1 cellular context compared by ENCODE assay signal in genomic region chrX:15204130-15204751, GRCh38.
TF ChIP-seq lines count a peak whose summit lies in the region.

No MANE protein-coding gene starts in this region.

TF ChIP-seq in GM12878, 131 proteins besides CTCF, POLR2A, EP300 and RAD21 (continued from another document and continues in another):
- TF ChIP-seq CBX5 (IDR thresholded peaks at IDR 0.05; ENCODE audit: low read depth) (no peak), NRF1 (conservative IDR thresholded peaks at IDR 0.05; ENCODE audit: low read depth, low read length) (no peak), BMI1 (IDR thresholded peaks at IDR 0.05; ENCODE audit: borderline replicate concordance) (no peak), SUPT20H (IDR thresholded peaks at IDR 0.05; ENCODE audit: borderline replicate concordance, control insufficient read depth, low read depth, low read length) (no peak), RUNX3 (IDR thresholded peaks at IDR 0.05; ENCODE audit: low read length) (peak; percentile 70; the same call in 1 of the 2 replicates), HCFC1 (IDR thresholded peaks at IDR 0.05; ENCODE audit: low read length) (no peak), EZH2 (IDR thresholded peaks at IDR 0.05; ENCODE audit: borderline replicate concordance, control insufficient read depth, low read depth, low read length) (no peak), ATF2 (IDR thresholded peaks at IDR 0.05; ENCODE audit: low read length) (peak; percentile 92), ZNF207 (IDR thresholded peaks at IDR 0.05; ENCODE audit: borderline replicate concordance) (no peak), ZNF274 (IDR thresholded peaks at IDR 0.05; ENCODE audit: insufficient read depth, insufficient read length) (no peak), EGR1 (IDR thresholded peaks at IDR 0.05; ENCODE audit: borderline replicate concordance in 1 of 2, low read depth in 2 of 2, low read length in 2 of 2) (no peak), NFYA (IDR thresholded peaks at IDR 0.05; ENCODE audit: borderline replicate concordance, low read depth, low read length) (no peak), EED (IDR thresholded peaks at IDR 0.05; ENCODE audit: low read depth) (no peak), BRCA1 (IDR thresholded peaks at IDR 0.05; ENCODE audit: low read depth, low read length) (no peak), SMAD5 (IDR thresholded peaks at IDR 0.05; ENCODE audit: low read depth) (no peak), MYC (IDR thresholded peaks at IDR 0.05; ENCODE audit: insufficient read depth, insufficient read length, insufficient replicate concordance, low read length, severe bottlenecking) (no peak), ZBTB4 (CRISPR knock-in tag; IDR thresholded peaks at IDR 0.05) (no peak), CEBPZ (IDR thresholded peaks at IDR 0.05; ENCODE audit: low read depth, low read length) (no peak), MEF2B (IDR thresholded peaks at IDR 0.05; ENCODE audit: partially characterized antibody, poor library complexity, severe bottlenecking) (peak; percentile 17), SMAD1 (IDR thresholded peaks at IDR 0.05; ENCODE audit: low read depth, partially characterized antibody) (no peak), ELK1 (IDR thresholded peaks at IDR 0.05; ENCODE audit: low read depth, low read length) (no peak), IRF4 (IDR thresholded peaks at IDR 0.05; ENCODE audit: low read depth, low read length) (0 out of 2 replicates have a peak, but pooled peaks have one; percentile 11), SIX5 (IDR thresholded peaks at IDR 0.05; ENCODE audit: low read depth, low read length, severe bottlenecking) (no peak), YBX1 (IDR thresholded peaks at IDR 0.05) (no peak), ESRRA (IDR thresholded peaks at IDR 0.05; ENCODE audit: low read length) (no peak), TCF3 (IDR thresholded peaks at IDR 0.05; ENCODE audit: borderline replicate concordance, insufficient read depth, low read depth, low read length) (no peak), GATAD2B (conservative IDR thresholded peaks at IDR 0.05; ENCODE audit: low read depth) (no peak), RELA (IDR thresholded peaks at IDR 0.05; ENCODE audit: borderline replicate concordance, partially characterized antibody) (no peak), CREB1 (IDR thresholded peaks at IDR 0.05; ENCODE audit: low read depth) (peak; percentile 73), YY1 (IDR thresholded peaks at IDR 0.05; ENCODE audit: low read depth, low read length) (0 out of 2 replicates have a peak, but pooled peaks have one; percentile 31), MTA2 (IDR thresholded peaks at IDR 0.05; ENCODE audit: low read depth) (peak; percentile 61; the same call in 1 of the 2 replicates), E4F1 (IDR thresholded peaks at IDR 0.05; ENCODE audit: borderline replicate concordance, partially characterized antibody) (no peak), RAD51 (IDR thresholded peaks at IDR 0.05) (no peak; the same call in 1 of the 2 replicates)
- TF ChIP-seq, protein P1, sequence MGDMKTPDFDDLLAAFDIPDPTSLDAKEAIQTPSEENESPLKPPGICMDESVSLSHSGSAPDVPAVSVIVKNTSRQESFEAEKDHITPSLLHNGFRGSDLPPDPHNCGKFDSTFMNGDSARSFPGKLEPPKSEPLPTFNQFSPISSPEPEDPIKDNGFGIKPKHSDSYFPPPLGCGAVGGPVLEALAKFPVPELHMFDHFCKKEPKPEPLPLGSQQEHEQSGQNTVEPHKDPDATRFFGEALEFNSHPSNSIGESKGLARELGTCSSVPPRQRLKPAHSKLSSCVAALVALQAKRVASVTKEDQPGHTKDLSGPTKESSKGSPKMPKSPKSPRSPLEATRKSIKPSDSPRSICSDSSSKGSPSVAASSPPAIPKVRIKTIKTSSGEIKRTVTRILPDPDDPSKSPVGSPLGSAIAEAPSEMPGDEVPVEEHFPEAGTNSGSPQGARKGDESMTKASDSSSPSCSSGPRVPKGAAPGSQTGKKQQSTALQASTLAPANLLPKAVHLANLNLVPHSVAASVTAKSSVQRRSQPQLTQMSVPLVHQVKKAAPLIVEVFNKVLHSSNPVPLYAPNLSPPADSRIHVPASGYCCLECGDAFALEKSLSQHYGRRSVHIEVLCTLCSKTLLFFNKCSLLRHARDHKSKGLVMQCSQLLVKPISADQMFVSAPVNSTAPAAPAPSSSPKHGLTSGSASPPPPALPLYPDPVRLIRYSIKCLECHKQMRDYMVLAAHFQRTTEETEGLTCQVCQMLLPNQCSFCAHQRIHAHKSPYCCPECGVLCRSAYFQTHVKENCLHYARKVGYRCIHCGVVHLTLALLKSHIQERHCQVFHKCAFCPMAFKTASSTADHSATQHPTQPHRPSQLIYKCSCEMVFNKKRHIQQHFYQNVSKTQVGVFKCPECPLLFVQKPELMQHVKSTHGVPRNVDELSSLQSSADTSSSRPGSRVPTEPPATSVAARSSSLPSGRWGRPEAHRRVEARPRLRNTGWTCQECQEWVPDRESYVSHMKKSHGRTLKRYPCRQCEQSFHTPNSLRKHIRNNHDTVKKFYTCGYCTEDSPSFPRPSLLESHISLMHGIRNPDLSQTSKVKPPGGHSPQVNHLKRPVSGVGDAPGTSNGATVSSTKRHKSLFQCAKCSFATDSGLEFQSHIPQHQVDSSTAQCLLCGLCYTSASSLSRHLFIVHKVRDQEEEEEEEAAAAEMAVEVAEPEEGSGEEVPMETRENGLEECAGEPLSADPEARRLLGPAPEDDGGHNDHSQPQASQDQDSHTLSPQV (IDR thresholded peaks at IDR 0.05), result no peak
- TF ChIP-seq, protein P2, sequence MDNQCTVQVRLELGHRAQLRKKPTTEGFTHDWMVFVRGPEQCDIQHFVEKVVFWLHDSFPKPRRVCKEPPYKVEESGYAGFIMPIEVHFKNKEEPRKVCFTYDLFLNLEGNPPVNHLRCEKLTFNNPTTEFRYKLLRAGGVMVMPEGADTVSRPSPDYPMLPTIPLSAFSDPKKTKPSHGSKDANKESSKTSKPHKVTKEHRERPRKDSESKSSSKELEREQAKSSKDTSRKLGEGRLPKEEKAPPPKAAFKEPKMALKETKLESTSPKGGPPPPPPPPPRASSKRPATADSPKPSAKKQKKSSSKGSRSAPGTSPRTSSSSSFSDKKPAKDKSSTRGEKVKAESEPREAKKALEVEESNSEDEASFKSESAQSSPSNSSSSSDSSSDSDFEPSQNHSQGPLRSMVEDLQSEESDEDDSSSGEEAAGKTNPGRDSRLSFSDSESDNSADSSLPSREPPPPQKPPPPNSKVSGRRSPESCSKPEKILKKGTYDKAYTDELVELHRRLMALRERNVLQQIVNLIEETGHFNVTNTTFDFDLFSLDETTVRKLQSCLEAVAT (IDR thresholded peaks at IDR 0.05), result no peak
- TF ChIP-seq, protein P3, sequence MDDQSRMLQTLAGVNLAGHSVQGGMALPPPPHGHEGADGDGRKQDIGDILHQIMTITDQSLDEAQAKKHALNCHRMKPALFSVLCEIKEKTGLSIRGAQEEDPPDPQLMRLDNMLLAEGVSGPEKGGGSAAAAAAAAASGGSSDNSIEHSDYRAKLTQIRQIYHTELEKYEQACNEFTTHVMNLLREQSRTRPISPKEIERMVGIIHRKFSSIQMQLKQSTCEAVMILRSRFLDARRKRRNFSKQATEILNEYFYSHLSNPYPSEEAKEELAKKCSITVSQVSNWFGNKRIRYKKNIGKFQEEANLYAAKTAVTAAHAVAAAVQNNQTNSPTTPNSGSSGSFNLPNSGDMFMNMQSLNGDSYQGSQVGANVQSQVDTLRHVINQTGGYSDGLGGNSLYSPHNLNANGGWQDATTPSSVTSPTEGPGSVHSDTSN (IDR thresholded peaks at IDR 0.05; ENCODE audit: insufficient replicate concordance, low read depth, low read length), result no peak
- TF ChIP-seq, protein P4, sequence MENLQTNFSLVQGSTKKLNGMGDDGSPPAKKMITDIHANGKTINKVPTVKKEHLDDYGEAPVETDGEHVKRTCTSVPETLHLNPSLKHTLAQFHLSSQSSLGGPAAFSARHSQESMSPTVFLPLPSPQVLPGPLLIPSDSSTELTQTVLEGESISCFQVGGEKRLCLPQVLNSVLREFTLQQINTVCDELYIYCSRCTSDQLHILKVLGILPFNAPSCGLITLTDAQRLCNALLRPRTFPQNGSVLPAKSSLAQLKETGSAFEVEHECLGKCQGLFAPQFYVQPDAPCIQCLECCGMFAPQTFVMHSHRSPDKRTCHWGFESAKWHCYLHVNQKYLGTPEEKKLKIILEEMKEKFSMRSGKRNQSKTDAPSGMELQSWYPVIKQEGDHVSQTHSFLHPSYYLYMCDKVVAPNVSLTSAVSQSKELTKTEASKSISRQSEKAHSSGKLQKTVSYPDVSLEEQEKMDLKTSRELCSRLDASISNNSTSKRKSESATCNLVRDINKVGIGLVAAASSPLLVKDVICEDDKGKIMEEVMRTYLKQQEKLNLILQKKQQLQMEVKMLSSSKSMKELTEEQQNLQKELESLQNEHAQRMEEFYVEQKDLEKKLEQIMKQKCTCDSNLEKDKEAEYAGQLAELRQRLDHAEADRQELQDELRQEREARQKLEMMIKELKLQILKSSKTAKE (IDR thresholded peaks at IDR 0.05; ENCODE audit: low read depth, poor library complexity, severe bottlenecking), result no peak
